ENCODE assay signal across 20 cellular contexts in the genomic region with DNA sequence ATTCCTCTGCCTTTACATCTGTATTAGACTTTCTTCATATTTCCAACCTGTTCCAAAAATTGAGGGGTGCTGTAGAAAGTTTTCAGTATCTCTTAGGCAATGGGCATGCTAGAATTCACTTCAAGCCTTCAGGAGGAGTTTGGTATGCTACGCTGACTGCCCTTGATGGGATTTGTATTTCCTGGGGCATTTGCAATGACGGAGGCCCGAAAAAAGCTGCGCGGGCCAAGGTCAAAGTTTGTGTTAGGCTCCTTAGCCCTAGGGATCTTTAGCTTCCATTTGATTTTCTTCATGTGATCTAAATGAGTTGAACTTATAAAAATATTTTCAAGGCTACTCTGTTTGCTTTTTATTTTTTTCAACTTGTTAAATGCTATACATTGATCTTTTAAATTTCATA.
"Had no signal": no experiment of that assay in that cellular context is flagged by ENCODE, and none has a peak within 500 bp of the region (broad histone marks: within the 10 kb centered on the region; RNA-seq: fewer than 3 reads in every experiment).

No MANE protein-coding gene starts in this region.

- H3K9me3 Mint-ChIP-seq: activated CD8-positive, alpha-beta T cell treated with anti-CD3 and anti-CD28 coated beads for 36 hours; activated naive CD8-positive, alpha-beta T cell treated with anti-CD3 and anti-CD28 coated beads, Interleukin-2, amount 10 ng/mL, durations not matched to agents 7 days and 5 days; IgD-negative memory B cell had no signal

- H3K27me3 Mint-ChIP-seq: activated CD8-positive, alpha-beta T cell treated with anti-CD3 and anti-CD28 coated beads for 36 hours; activated naive CD8-positive, alpha-beta T cell treated with anti-CD3 and anti-CD28 coated beads, Interleukin-2, amount 10 ng/mL, durations not matched to agents 7 days and 5 days had no signal

- H3K27ac Mint-ChIP-seq: activated CD8-positive, alpha-beta T cell treated with anti-CD3 and anti-CD28 coated beads for 36 hours; activated naive CD8-positive, alpha-beta T cell treated with anti-CD3 and anti-CD28 coated beads, Interleukin-2, amount 10 ng/mL, durations not matched to agents 7 days and 5 days; IgD-negative memory B cell had no signal

- ATAC-seq: activated CD4-positive, CD25-positive, alpha-beta regulatory T cell treated with anti-CD3 and anti-CD28 coated beads, Interleukin-2, amount 50 U/mL, for 24 hours; activated CD8-positive, alpha-beta T cell treated with anti-CD3 and anti-CD28 coated beads for 36 hours; PC-3 had no signal

- H3K4me1 Mint-ChIP-seq: activated naive CD8-positive, alpha-beta T cell treated with anti-CD3 and anti-CD28 coated beads, Interleukin-2, amount 10 ng/mL, durations not matched to agents 7 days and 5 days; IgD-negative memory B cell had no signal

- H3K36me3 Mint-ChIP-seq: activated naive CD8-positive, alpha-beta T cell treated with anti-CD3 and anti-CD28 coated beads, Interleukin-2, amount 10 ng/mL, durations not matched to agents 7 days and 5 days; IgD-negative memory B cell had no signal

- DNase-seq: activated CD4-positive, alpha-beta T cell treated with anti-CD3 and anti-CD28 coated beads for 4 hours; activated CD8-positive, alpha-beta memory T cell treated with anti-CD3 and anti-CD28 coated beads, Interleukin-2, amount 50 U/mL, for 48 hours; activated CD8-positive, alpha-beta T cell treated with anti-CD3 and anti-CD28 coated beads for 36 hours; activated naive CD4-positive, alpha-beta T cell treated with anti-CD3 and anti-CD28 coated beads, Interleukin-2, amount 50 U/mL, for 16 hours; activated naive CD8-positive, alpha-beta T cell treated with anti-CD3 and anti-CD28 coated beads, Interleukin-2, amount 10 ng/mL, durations not matched to agents 7 days and 5 days; activated T-cell treated with anti-CD3 and anti-CD28 coated beads, Interleukin-2, amount 50 U/mL, for 1 hour; adrenal gland; anterior cingulate cortex; KG1; NCI-H1092; NCI-H1417; NCI-H2029 treated with DMSO at 0.1 percent for 48 hours; NCI-H345; NCI-H510A treated with DMSO at 0.1 percent for 48 hours; PC-3; SK-N-SH; T-helper 1 cell; WERI-Rb-1 had no signal

- H3K4me3 Mint-ChIP-seq: activated CD8-positive, alpha-beta T cell treated with anti-CD3 and anti-CD28 coated beads for 36 hours; activated naive CD8-positive, alpha-beta T cell treated with anti-CD3 and anti-CD28 coated beads, Interleukin-2, amount 10 ng/mL, durations not matched to agents 7 days and 5 days; IgD-negative memory B cell had no signal
